ENCODE assay signal across 1 cellular context in the genomic region with DNA sequence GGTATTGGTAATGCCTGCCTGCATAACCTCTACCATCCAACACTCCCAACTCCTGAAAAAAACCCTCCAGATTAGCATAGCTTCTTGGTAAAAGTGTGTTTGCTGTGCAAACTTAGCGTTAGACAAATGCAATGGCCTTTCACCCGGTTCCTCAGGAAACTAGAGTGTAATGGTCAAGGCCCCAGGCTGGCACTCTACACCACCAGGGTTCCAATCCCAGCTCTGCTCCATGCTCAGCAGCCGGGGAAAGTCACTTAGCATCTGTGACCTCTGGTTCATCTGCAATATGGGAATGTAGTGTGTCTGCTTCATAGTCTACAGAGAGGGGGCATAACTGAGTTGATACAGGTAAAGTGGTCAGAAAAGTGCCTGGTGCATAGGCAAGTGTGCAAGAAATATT.
TF ChIP-seq lines count a peak whose summit lies in the region.

No MANE protein-coding gene starts in this region.

TF ChIP-seq in SK-N-SH, 30 proteins besides CTCF, POLR2A, EP300 and RAD21:
- TF ChIP-seq NFIC (IDR thresholded peaks at IDR 0.05; ENCODE audit: borderline replicate concordance) (no peak), GATA2 (CRISPR knock-in tag; IDR thresholded peaks at IDR 0.05) (no peak), TAF1 (IDR thresholded peaks at IDR 0.05; ENCODE audit: borderline replicate concordance, low read depth, low read length) (no peak), RCOR1 (IDR thresholded peaks at IDR 0.05; ENCODE audit: low read length) (no peak), POLR2AphosphoS5 (IDR thresholded peaks at IDR 0.05; ENCODE audit: low read depth, low read length) (no peak)
- TF ChIP-seq, protein P1, sequence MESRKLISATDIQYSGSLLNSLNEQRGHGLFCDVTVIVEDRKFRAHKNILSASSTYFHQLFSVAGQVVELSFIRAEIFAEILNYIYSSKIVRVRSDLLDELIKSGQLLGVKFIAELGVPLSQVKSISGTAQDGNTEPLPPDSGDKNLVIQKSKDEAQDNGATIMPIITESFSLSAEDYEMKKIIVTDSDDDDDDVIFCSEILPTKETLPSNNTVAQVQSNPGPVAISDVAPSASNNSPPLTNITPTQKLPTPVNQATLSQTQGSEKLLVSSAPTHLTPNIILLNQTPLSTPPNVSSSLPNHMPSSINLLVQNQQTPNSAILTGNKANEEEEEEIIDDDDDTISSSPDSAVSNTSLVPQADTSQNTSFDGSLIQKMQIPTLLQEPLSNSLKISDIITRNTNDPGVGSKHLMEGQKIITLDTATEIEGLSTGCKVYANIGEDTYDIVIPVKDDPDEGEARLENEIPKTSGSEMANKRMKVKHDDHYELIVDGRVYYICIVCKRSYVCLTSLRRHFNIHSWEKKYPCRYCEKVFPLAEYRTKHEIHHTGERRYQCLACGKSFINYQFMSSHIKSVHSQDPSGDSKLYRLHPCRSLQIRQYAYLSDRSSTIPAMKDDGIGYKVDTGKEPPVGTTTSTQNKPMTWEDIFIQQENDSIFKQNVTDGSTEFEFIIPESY (IDR thresholded peaks at IDR 0.05; ENCODE audit: borderline replicate concordance, low read depth): no peak
- TF ChIP-seq, protein P2, sequence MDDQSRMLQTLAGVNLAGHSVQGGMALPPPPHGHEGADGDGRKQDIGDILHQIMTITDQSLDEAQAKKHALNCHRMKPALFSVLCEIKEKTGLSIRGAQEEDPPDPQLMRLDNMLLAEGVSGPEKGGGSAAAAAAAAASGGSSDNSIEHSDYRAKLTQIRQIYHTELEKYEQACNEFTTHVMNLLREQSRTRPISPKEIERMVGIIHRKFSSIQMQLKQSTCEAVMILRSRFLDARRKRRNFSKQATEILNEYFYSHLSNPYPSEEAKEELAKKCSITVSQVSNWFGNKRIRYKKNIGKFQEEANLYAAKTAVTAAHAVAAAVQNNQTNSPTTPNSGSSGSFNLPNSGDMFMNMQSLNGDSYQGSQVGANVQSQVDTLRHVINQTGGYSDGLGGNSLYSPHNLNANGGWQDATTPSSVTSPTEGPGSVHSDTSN (IDR thresholded peaks at IDR 0.05): no peak
- TF ChIP-seq, protein P3, sequence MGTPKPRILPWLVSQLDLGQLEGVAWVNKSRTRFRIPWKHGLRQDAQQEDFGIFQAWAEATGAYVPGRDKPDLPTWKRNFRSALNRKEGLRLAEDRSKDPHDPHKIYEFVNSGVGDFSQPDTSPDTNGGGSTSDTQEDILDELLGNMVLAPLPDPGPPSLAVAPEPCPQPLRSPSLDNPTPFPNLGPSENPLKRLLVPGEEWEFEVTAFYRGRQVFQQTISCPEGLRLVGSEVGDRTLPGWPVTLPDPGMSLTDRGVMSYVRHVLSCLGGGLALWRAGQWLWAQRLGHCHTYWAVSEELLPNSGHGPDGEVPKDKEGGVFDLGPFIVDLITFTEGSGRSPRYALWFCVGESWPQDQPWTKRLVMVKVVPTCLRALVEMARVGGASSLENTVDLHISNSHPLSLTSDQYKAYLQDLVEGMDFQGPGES (IDR thresholded peaks at IDR 0.05; ENCODE audit: low read depth, low read length): no peak
- TF ChIP-seq, protein P4, sequence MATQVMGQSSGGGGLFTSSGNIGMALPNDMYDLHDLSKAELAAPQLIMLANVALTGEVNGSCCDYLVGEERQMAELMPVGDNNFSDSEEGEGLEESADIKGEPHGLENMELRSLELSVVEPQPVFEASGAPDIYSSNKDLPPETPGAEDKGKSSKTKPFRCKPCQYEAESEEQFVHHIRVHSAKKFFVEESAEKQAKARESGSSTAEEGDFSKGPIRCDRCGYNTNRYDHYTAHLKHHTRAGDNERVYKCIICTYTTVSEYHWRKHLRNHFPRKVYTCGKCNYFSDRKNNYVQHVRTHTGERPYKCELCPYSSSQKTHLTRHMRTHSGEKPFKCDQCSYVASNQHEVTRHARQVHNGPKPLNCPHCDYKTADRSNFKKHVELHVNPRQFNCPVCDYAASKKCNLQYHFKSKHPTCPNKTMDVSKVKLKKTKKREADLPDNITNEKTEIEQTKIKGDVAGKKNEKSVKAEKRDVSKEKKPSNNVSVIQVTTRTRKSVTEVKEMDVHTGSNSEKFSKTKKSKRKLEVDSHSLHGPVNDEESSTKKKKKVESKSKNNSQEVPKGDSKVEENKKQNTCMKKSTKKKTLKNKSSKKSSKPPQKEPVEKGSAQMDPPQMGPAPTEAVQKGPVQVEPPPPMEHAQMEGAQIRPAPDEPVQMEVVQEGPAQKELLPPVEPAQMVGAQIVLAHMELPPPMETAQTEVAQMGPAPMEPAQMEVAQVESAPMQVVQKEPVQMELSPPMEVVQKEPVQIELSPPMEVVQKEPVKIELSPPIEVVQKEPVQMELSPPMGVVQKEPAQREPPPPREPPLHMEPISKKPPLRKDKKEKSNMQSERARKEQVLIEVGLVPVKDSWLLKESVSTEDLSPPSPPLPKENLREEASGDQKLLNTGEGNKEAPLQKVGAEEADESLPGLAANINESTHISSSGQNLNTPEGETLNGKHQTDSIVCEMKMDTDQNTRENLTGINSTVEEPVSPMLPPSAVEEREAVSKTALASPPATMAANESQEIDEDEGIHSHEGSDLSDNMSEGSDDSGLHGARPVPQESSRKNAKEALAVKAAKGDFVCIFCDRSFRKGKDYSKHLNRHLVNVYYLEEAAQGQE (IDR thresholded peaks at IDR 0.05; ENCODE audit: low read depth, low read length): no peak
